In genomic region chr1:183471748-183472487, GRCh38 we compare ENCODE assay signal across 8 cellular contexts.
A peak's percentile ranks its signal among the peaks of the same experiment; 100 is the strongest.
DNase-seq lines count a peak whose midpoint lies in the region; ATAC-seq and TF ChIP-seq lines count a peak whose summit lies in the region.

No MANE protein-coding gene starts in this region.

- peak overlapping the region; percentile 88 for H3K27ac ChIP-seq in OCI-LY3 (ENCODE audit: low read length)

- H3K4me1 ChIP-seq in OCI-LY3 (ENCODE audit: low read length): peaks cover 18% of the 10 kb centered on the region

- peak; percentile 97 for DNase-seq in D341Med (ENCODE audit: low spot score)
- peak; percentile 71 for DNase-seq in HuH-7.5 (ENCODE audit: low spot score)
- DNase-seq in activated T-cell treated with anti-CD3 and anti-CD28 coated beads for 24 hours (ENCODE audit: low read depth): peak; percentile 98
- DNase-seq in epidermal melanocyte (ENCODE audit: insufficient read length, low spot score): peak; percentile 85
- peak; percentile 90 for DNase-seq in middle frontal gyrus (ENCODE audit: extremely low spot score, low spot score)
- peak; percentile 89 to 94 for DNase-seq in stimulated activated CD8-positive, alpha-beta memory T cell treated with anti-CD3 and anti-CD28 coated beads, Interleukin-2, amount 100 ng/mL, for 1 hour (ENCODE audit: low read depth in 2 of 2)

- TF ChIP-seq CTCF in OCI-LY3 (IDR thresholded peaks at IDR 0.05; ENCODE audit: low read depth, low read length): no peak

- peak overlapping the region; percentile 95 for H2AFZ ChIP-seq in OCI-LY3 (ENCODE audit: low read depth, low read length)

- no peaks in the 10 kb centered on the region for H3K27me3 ChIP-seq in OCI-LY3 (ENCODE audit: low read depth, low read length)

- H3K36me3 ChIP-seq in OCI-LY3 (replicated peaks; ENCODE audit: low read depth, low read length): no peaks in the 10 kb centered on the region

- H3K4me2 ChIP-seq in OCI-LY3 (ENCODE audit: low read length): peak overlapping the region; percentile 86

- H3K9me3 ChIP-seq in OCI-LY3 (ENCODE audit: insufficient read depth, low read length): no peaks in the 10 kb centered on the region

- peak; percentile 36 for ATAC-seq in GM21526 (IDR thresholded peaks at IDR 0.05; ENCODE audit: low FRiP score, unreplicated experiment)

- H3K4me3 ChIP-seq in OCI-LY3 (ENCODE audit: low read length): peak overlapping the region; percentile 91

- H3K9ac ChIP-seq in OCI-LY3 (ENCODE audit: low read length): peak overlapping the region; percentile 93

- peaks cover 34% of the 10 kb centered on the region for H4K20me1 ChIP-seq in OCI-LY3 (ENCODE audit: insufficient read depth, low read length)

- peaks cover 46% of the 10 kb centered on the region for H3K79me2 ChIP-seq in OCI-LY3 (ENCODE audit: low read length)

Comparison
In these comparisons a context has a peak if more than half of its experiments do, and no peak if none do; other contexts are left out.
1. Peak in every context shown above with its lines: DNase-seq, ATAC-seq, H3K4me3 ChIP-seq and H3K27ac ChIP-seq.